Comparison of ENCODE assay signal across 24 cellular contexts in the genomic region with DNA sequence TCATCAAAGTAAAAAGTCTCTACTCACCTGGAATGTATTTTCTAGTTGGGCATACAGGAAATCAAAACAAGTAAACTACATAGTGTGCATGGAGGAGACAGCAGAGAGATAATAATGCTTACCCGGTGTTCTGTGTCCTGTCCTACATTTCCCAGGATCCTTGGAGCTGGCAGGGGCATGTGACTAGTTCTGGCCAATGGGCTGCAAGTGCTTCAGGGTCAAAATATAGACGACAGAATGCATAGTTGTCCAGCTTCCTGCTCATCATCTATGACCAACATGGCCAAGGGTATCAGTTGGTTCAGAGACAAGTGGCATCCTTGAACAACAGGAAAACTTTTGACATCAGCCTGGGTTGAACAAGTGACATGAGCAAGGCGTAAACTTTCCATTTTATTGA. TPM values are rescaled to one million over a fixed set of nuclear protein-coding genes. Genes with fewer than 3 reads are reported as not detected.
DNase-seq lines count a peak whose midpoint lies in the region; ATAC-seq, FAIRE-seq and TF ChIP-seq lines count a peak whose summit lies in the region.
"Had no signal": no experiment of that assay in that cellular context is flagged by ENCODE, and none has a peak within 500 bp of the region (broad histone marks: within the 10 kb centered on the region; RNA-seq: fewer than 3 reads in every experiment).

No MANE protein-coding gene starts in this region.

- CTCF ChIA-PET in activated CD4-positive, alpha-beta T cell treated with anti-CD3 and anti-CD28 coated beads for 36 hours (lab: Charles Lee) = interaction anchor here (0.7 kb wide), 1 partner anchor 10 kb away, joined by 3 read pairs; no protein-coding TSS in a partner anchor
- CTCF ChIA-PET in activated CD4-positive, alpha-beta T cell treated with anti-CD3 and anti-CD28 coated beads, Interleukin-2, amount 10 ng/mL, durations not matched to agents 7 days and 5 days (lab: Charles Lee) = no interaction called here
- CTCF ChIA-PET in HepG2 (lab: Yijun Ruan, JAX; ENCODE audit: low intra/inter-chr PET ratio, low total read pairs) = no interaction called here

- H3K4me1 ChIP-seq in HepG2 (ENCODE audit: insufficient read depth, low read length) (no peaks in the 10 kb centered on the region), right lobe of liver (no peaks in the 10 kb centered on the region)
- H3K4me1 ChIP-seq: BE2C had no signal

- TF ChIP-seq EP300 in HepG2 (IDR thresholded peaks at IDR 0.05; ENCODE audit: low read depth in 2 of 2, low read length in 2 of 2) (no peak), HepG2 (CRISPR knock-in tag; IDR thresholded peaks at IDR 0.05; ENCODE audit: borderline replicate concordance) (no peak)

- H3K4me3 Mint-ChIP-seq in activated CD4-positive, alpha-beta T cell treated with anti-CD3 and anti-CD28 coated beads for 36 hours = no peak overlapping the region
- no peak overlapping the region for H3K4me3 Mint-ChIP-seq in activated CD4-positive, alpha-beta T cell treated with anti-CD3 and anti-CD28 coated beads, Interleukin-2, amount 10 ng/mL, durations not matched to agents 7 days and 5 days
- H3K4me3 Mint-ChIP-seq in immature natural killer cell = peak overlapping the region in 1 of 5 donors; percentile 62
- H3K4me3 Mint-ChIP-seq: CD14-positive monocyte had no signal

- DNase-seq in activated CD4-positive, alpha-beta T cell treated with anti-CD3 and anti-CD28 coated beads for 36 hours = no peak
- no peak for DNase-seq in activated CD4-positive, alpha-beta T cell treated with anti-CD3 and anti-CD28 coated beads, Interleukin-2, amount 10 ng/mL, durations not matched to agents 7 days and 5 days
- no peak for DNase-seq in HepG2 (ENCODE audit: low spot score)
- DNase-seq in right lobe of liver = no peak
- DNase-seq in immature natural killer cell = no peak
- no peak for DNase-seq in head of caudate nucleus
- DNase-seq in H7 = no peak
- DNase-seq: BE2C; Karpas-422; NCI-H1092; NCI-H1436; NCI-H187 treated with DMSO at 0.1 percent for 48 hours; NCI-H2107; NCI-H446; NCI-H524 treated with DMSO at 0.1 percent for 48 hours; NCI-H82; NK-92 treated with Interleukin-12 subunit alpha and Interleukin-12 subunit beta, amount 100 ng/mL, for 24 hours; PC-3 had no signal

- TF ChIP-seq RAD21 in HepG2 (CRISPR knock-in tag; IDR thresholded peaks at IDR 0.05) = no peak

- H3K27me3 Mint-ChIP-seq in activated CD4-positive, alpha-beta T cell treated with anti-CD3 and anti-CD28 coated beads for 36 hours = no peaks in the 10 kb centered on the region
- H3K27me3 Mint-ChIP-seq in activated CD4-positive, alpha-beta T cell treated with anti-CD3 and anti-CD28 coated beads, Interleukin-2, amount 10 ng/mL, durations not matched to agents 7 days and 5 days = no peaks in the 10 kb centered on the region
- H3K27me3 Mint-ChIP-seq in immature natural killer cell (ENCODE audit: low read depth in 3 of 3) = no peaks in the 10 kb centered on the region
- H3K27me3 Mint-ChIP-seq: IgD-negative memory B cell had no signal

- H2AFZ ChIP-seq in HepG2 (ENCODE audit: low read length) = no peak overlapping the region

- no peak overlapping the region for H3K9ac ChIP-seq in HepG2 (ENCODE audit: insufficient read depth, low read depth, low read length)

- in situ Hi-C loops in HepG2 (cut with HindIII; ENCODE audit: extremely low pct_ligation_motif_present, low pct_unique_long_range_greater_than_20kb) = loop anchor here (25.0 kb wide), 1 partner anchor 639 kb away; no protein-coding TSS in a partner anchor

- peaks cover 48% of the 10 kb centered on the region for H3K9me3 Mint-ChIP-seq in activated CD4-positive, alpha-beta T cell treated with anti-CD3 and anti-CD28 coated beads for 36 hours (ENCODE audit: low read depth)
- H3K9me3 Mint-ChIP-seq in activated CD4-positive, alpha-beta T cell treated with anti-CD3 and anti-CD28 coated beads, Interleukin-2, amount 10 ng/mL, durations not matched to agents 7 days and 5 days = peaks cover 66% of the 10 kb centered on the region
- H3K9me3 Mint-ChIP-seq in immature natural killer cell = peaks cover 6 to 15% (median 9%) of the 10 kb centered on the region in 6 donors

- WGBS in HepG2 (ENCODE audit: low lambda C conversion rate) = 93% methylated on average over 3 of the region's 3 CpGs
- WGBS in right lobe of liver (ENCODE audit: insufficient coverage, low coverage, low lambda C conversion rate, missing lambda C conversion rate) = 88% methylated on average over 2 of the region's 3 CpGs

- ATAC-seq in activated CD4-positive, alpha-beta T cell treated with anti-CD3 and anti-CD28 coated beads for 36 hours = no peak
- no peak for ATAC-seq in HepG2
- no peak for ATAC-seq in right lobe of liver
- ATAC-seq in GM21423 (IDR thresholded peaks at IDR 0.05; ENCODE audit: unreplicated experiment) = no peak
- ATAC-seq: PC-3 had no signal

- H3K9me3 ChIP-seq in HepG2 (ENCODE audit: low read length) (peaks cover 53% of the 10 kb centered on the region), right lobe of liver (peaks cover 3 to 9% (median 4%) of the 10 kb centered on the region in 4 donors)

- POLR2A ChIA-PET in activated CD4-positive, alpha-beta T cell treated with anti-CD3 and anti-CD28 coated beads for 36 hours (lab: Charles Lee) = no interaction called here
- POLR2A ChIA-PET in activated CD4-positive, alpha-beta T cell treated with anti-CD3 and anti-CD28 coated beads, Interleukin-2, amount 10 ng/mL, durations not matched to agents 7 days and 5 days (lab: Charles Lee) = no interaction called here
- POLR2A ChIA-PET in HepG2 (lab: Yijun Ruan, JAX) = no interaction called here

- BruUV-seq in HepG2 (replicated peaks; lab: Mats Ljungman, UMichigan) = no TSS peak

- H3K79me2 ChIP-seq in HepG2 (ENCODE audit: insufficient read depth, low read length) = peaks cover 92% of the 10 kb centered on the region

- no peak overlapping the region for H3K4me3 ChIP-seq in HepG2 (replicated peaks in 1 of 3; ENCODE audit: insufficient read depth in 1 of 3, low read depth in 2 of 3, low read length in 3 of 3)
- no peak overlapping the region for H3K4me3 ChIP-seq in right lobe of liver
- no peak overlapping the region for H3K4me3 ChIP-seq in H7 (ENCODE audit: insufficient read depth, low read depth, low read length)

- H3K4me2 ChIP-seq in HepG2 (ENCODE audit: low read depth, low read length) = no peak overlapping the region

- no peak overlapping the region for H3K27ac ChIP-seq in HepG2 (ENCODE audit: extremely low read length, insufficient read depth, low read length)
- H3K27ac ChIP-seq in right lobe of liver = no peak overlapping the region
- H3K27ac ChIP-seq: 22Rv1 had no signal

- peaks cover 12% of the 10 kb centered on the region; the same call in 1 of the 2 replicates for H4K20me1 ChIP-seq in HepG2 (ENCODE audit: insufficient read depth, low read length)

- H3K27me3 ChIP-seq in HepG2 (ENCODE audit: control insufficient read depth in 1 of 2, insufficient read depth in 2 of 2, low read length in 2 of 2) (no peaks in the 10 kb centered on the region), right lobe of liver (no peaks in the 10 kb centered on the region), H7 (ENCODE audit: control insufficient read depth, insufficient read depth, low read length) (no peaks in the 10 kb centered on the region)
- H3K27me3 ChIP-seq: BE2C had no signal

- TF ChIP-seq POLR2A in HepG2 (IDR thresholded peaks at IDR 0.05; ENCODE audit: insufficient read depth in 1 of 2, low read depth in 2 of 2, low read length in 2 of 2) = no peak
- no peak for TF ChIP-seq POLR2A in right lobe of liver (IDR thresholded peaks at IDR 0.05)

- no peak for TF ChIP-seq CTCF in HepG2 (CRISPR knock-in tag; IDR thresholded peaks at IDR 0.05)
- TF ChIP-seq CTCF in right lobe of liver (IDR thresholded peaks at IDR 0.05) = no peak

- no peak for FAIRE-seq in HepG2 (lab: Jason Lieb, UNC)
- FAIRE-seq: GM19239 had no signal

- intact Hi-C loops in activated CD4-positive, alpha-beta T cell treated with anti-CD3 and anti-CD28 coated beads for 36 hours (cut with DNase I, micrococcal nuclease) = no loop called here
- intact Hi-C loops in HepG2 (cut with micrococcal nuclease; ENCODE audit: unreplicated experiment) (no loop called here), right lobe of liver (cut with DNase I) (no loop called here), head of caudate nucleus (cut with DNase I) (no loop called here)

- H3K36me3 Mint-ChIP-seq in activated CD4-positive, alpha-beta T cell treated with anti-CD3 and anti-CD28 coated beads for 36 hours (ENCODE audit: low read depth) = peaks cover 95% of the 10 kb centered on the region
- H3K36me3 Mint-ChIP-seq in activated CD4-positive, alpha-beta T cell treated with anti-CD3 and anti-CD28 coated beads, Interleukin-2, amount 10 ng/mL, durations not matched to agents 7 days and 5 days (ENCODE audit: low read depth) = peaks cover 92% of the 10 kb centered on the region
- peaks cover 18 to 28% (median 19%) of the 10 kb centered on the region in 3 donors for H3K36me3 Mint-ChIP-seq in immature natural killer cell

- H3K36me3 ChIP-seq in HepG2 (replicated peaks in 1 of 2; ENCODE audit: control insufficient read depth in 1 of 2, insufficient read depth in 2 of 2, low read length in 2 of 2) (peaks cover 9 to 52% of the 10 kb centered on the region in 2 experiments), right lobe of liver (peaks cover 0 to 6% (median 0%) of the 10 kb centered on the region in 4 donors), H7 (replicated peaks; ENCODE audit: control insufficient read depth, insufficient read depth, low read length) (peaks cover 8% of the 10 kb centered on the region)

- H3K4me1 Mint-ChIP-seq in activated CD4-positive, alpha-beta T cell treated with anti-CD3 and anti-CD28 coated beads for 36 hours = peaks cover 56% of the 10 kb centered on the region
- peaks cover 13% of the 10 kb centered on the region for H3K4me1 Mint-ChIP-seq in activated CD4-positive, alpha-beta T cell treated with anti-CD3 and anti-CD28 coated beads, Interleukin-2, amount 10 ng/mL, durations not matched to agents 7 days and 5 days
- H3K4me1 Mint-ChIP-seq in immature natural killer cell = peaks cover 65 to 93% of the 10 kb centered on the region in 2 donors

- peak overlapping the region; percentile 11 for H3K27ac Mint-ChIP-seq in activated CD4-positive, alpha-beta T cell treated with anti-CD3 and anti-CD28 coated beads for 36 hours
- no peak overlapping the region for H3K27ac Mint-ChIP-seq in activated CD4-positive, alpha-beta T cell treated with anti-CD3 and anti-CD28 coated beads, Interleukin-2, amount 10 ng/mL, durations not matched to agents 7 days and 5 days
- H3K27ac Mint-ChIP-seq in immature natural killer cell = peak overlapping the region in 5 of 6 donors; percentile 14 to 86 (median 55)
- H3K27ac Mint-ChIP-seq: CD14-positive monocyte, IgD-negative memory B cell had no signal

RNA-seq across cellular contexts. Expression of a gene that starts 8.5 kb away (rescaled TPM):
- 10 to 100 TPM; 39.0 to 39.8 TPM for total RNA-seq in activated CD4-positive, alpha-beta T cell treated with anti-CD3 and anti-CD28 coated beads for 36 hours
- total RNA-seq in activated CD4-positive, alpha-beta T cell treated with anti-CD3 and anti-CD28 coated beads, Interleukin-2, amount 10 ng/mL, durations not matched to agents 7 days and 5 days = 10 to 100 TPM; 40.2 to 42.0 TPM
- total RNA-seq in HepG2 (2016; rRNA removed; fragmentation: Illumina TruSeq; extraction: Trizol) (27.9 and 31.0 TPM in 2 replicates), right lobe of liver (10 to 100 TPM in 5 of 6 experiments, 1 to 10 TPM in 1; 7.6 to 17.9 (median 12.1) TPM)
- total RNA-seq in HepG2 (2016; cell fraction: cytosol; rRNA removed; fragmentation: Illumina TruSeq; extraction: Trizol; ENCODE audit: low read depth) = 8.4 and 9.5 TPM in 2 replicates
- 26.3 and 29.8 TPM in 2 replicates for total RNA-seq in HepG2 (2016; cell fraction: insoluble cytoplasmic fraction; rRNA removed; fragmentation: Illumina TruSeq; extraction: Trizol)
- 18.1 and 18.4 TPM in 2 replicates for total RNA-seq in HepG2 (2016; cell fraction: membrane; rRNA removed; fragmentation: Illumina TruSeq; extraction: Trizol)
- 21.8 and 34.2 TPM in 2 replicates for total RNA-seq in HepG2 (2016; cell fraction: nucleus; rRNA removed; fragmentation: Illumina TruSeq; extraction: Trizol)
- polyA plus RNA-seq in HepG2 (2011; rRNA removed) (14.0 and 15.2 TPM in 2 replicates), immature natural killer cell (10 to 100 TPM; 20.3 to 40.4 (median 21.5) TPM)
- 9.8 and 10.3 TPM in 2 replicates for polyA plus RNA-seq in HepG2 (2011; cell fraction: cytosol; rRNA removed)
- 41.2 and 44.1 TPM in 2 replicates for polyA plus RNA-seq in HepG2 (2011; cell fraction: nucleus; rRNA removed)
- polyA plus RNA-seq in HepG2 (2012) = 16.6 and 18.0 TPM in 2 replicates
- polyA plus RNA-seq in HepG2 (2016; cell fraction: cytosol; fragmentation: Illumina TruSeq; extraction: Trizol; ENCODE audit: low read depth) = 5.1 and 5.3 TPM in 2 replicates
- polyA plus RNA-seq in HepG2 (2016; cell fraction: insoluble cytoplasmic fraction; fragmentation: Illumina TruSeq; extraction: Trizol; ENCODE audit: low read depth) = 21.1 and 24.9 TPM in 2 replicates
- polyA plus RNA-seq in HepG2 (2016; cell fraction: membrane; fragmentation: Illumina TruSeq; extraction: Trizol; ENCODE audit: low read depth) = 11.4 TPM in 2 replicates
- 48.9 and 50.5 TPM in 2 replicates for polyA plus RNA-seq in HepG2 (2016; cell fraction: nucleus; fragmentation: Illumina TruSeq; extraction: Trizol; ENCODE audit: insufficient read depth, low read depth)
- polyA minus RNA-seq in HepG2 (2011; rRNA and poly(A)+ RNA removed; ENCODE audit: low replicate concordance) = 11.0 and 14.6 TPM in 2 replicates
- 8.3 and 10.8 TPM in 2 replicates for polyA minus RNA-seq in HepG2 (2011; cell fraction: cytosol; rRNA and poly(A)+ RNA removed)
- polyA minus RNA-seq in HepG2 (2011; cell fraction: nucleus; rRNA and poly(A)+ RNA removed) = 24.4 and 27.9 TPM in 2 replicates
- 19.9 and 26.0 TPM in 2 replicates for total RNA-seq in H7 (2014; rRNA removed; shearing (Covaris generic))

RNA-seq across cellular contexts. Expression of a gene that starts 21.9 kb away (rescaled TPM):
- total RNA-seq in activated CD4-positive, alpha-beta T cell treated with anti-CD3 and anti-CD28 coated beads for 36 hours = not detected
- total RNA-seq in activated CD4-positive, alpha-beta T cell treated with anti-CD3 and anti-CD28 coated beads, Interleukin-2, amount 10 ng/mL, durations not matched to agents 7 days and 5 days = not detected
- total RNA-seq in HepG2 (2016; rRNA removed; fragmentation: Illumina TruSeq; extraction: Trizol) = not detected in 2 replicates
- not detected in 2 replicates for total RNA-seq in HepG2 (2016; cell fraction: cytosol; rRNA removed; fragmentation: Illumina TruSeq; extraction: Trizol; ENCODE audit: low read depth)
- not detected in 2 replicates for total RNA-seq in HepG2 (2016; cell fraction: insoluble cytoplasmic fraction; rRNA removed; fragmentation: Illumina TruSeq; extraction: Trizol)
- not detected in 2 replicates for total RNA-seq in HepG2 (2016; cell fraction: membrane; rRNA removed; fragmentation: Illumina TruSeq; extraction: Trizol)
- total RNA-seq in HepG2 (2016; cell fraction: nucleus; rRNA removed; fragmentation: Illumina TruSeq; extraction: Trizol) = not detected in 2 replicates
- polyA plus RNA-seq in HepG2 (2011; rRNA removed) = not detected in 2 replicates
- polyA plus RNA-seq in HepG2 (2011; cell fraction: cytosol; rRNA removed) = not detected in 2 replicates
- not detected in 2 replicates for polyA plus RNA-seq in HepG2 (2011; cell fraction: nucleus; rRNA removed)
- not detected in 2 replicates for polyA plus RNA-seq in HepG2 (2012)
- polyA plus RNA-seq in HepG2 (2016; cell fraction: cytosol; fragmentation: Illumina TruSeq; extraction: Trizol; ENCODE audit: low read depth) = not detected in 2 replicates
- polyA plus RNA-seq in HepG2 (2016; cell fraction: insoluble cytoplasmic fraction; fragmentation: Illumina TruSeq; extraction: Trizol; ENCODE audit: low read depth) = not detected in 2 replicates
- polyA plus RNA-seq in HepG2 (2016; cell fraction: membrane; fragmentation: Illumina TruSeq; extraction: Trizol; ENCODE audit: low read depth) = not detected in 2 replicates
- polyA plus RNA-seq in HepG2 (2016; cell fraction: nucleus; fragmentation: Illumina TruSeq; extraction: Trizol; ENCODE audit: insufficient read depth, low read depth) = not detected in 2 replicates
- polyA minus RNA-seq in HepG2 (2011; rRNA and poly(A)+ RNA removed; ENCODE audit: low replicate concordance) = 0.22 TPM in 1 of 2 replicates, not detected in the other
- not detected in 2 replicates for polyA minus RNA-seq in HepG2 (2011; cell fraction: cytosol; rRNA and poly(A)+ RNA removed)
- not detected in 2 replicates for polyA minus RNA-seq in HepG2 (2011; cell fraction: nucleus; rRNA and poly(A)+ RNA removed)
- not detected for total RNA-seq in right lobe of liver
- not detected for polyA plus RNA-seq in immature natural killer cell
- not detected in 2 replicates for total RNA-seq in H7 (2014; rRNA removed; shearing (Covaris generic))
- total RNA-seq: H4, PC-3 had no signal
- polyA plus RNA-seq: CD14-positive monocyte, IgD-negative memory B cell had no signal

RNA-seq across cellular contexts. Expression of a gene that starts 30.1 kb away (rescaled TPM):
- total RNA-seq in activated CD4-positive, alpha-beta T cell treated with anti-CD3 and anti-CD28 coated beads for 36 hours = under 1 TPM; 0.05 to 0.09 TPM
- total RNA-seq in activated CD4-positive, alpha-beta T cell treated with anti-CD3 and anti-CD28 coated beads, Interleukin-2, amount 10 ng/mL, durations not matched to agents 7 days and 5 days = not detected
- total RNA-seq in HepG2 (2016; rRNA removed; fragmentation: Illumina TruSeq; extraction: Trizol) (not detected in 2 replicates), right lobe of liver (under 1 TPM in 1 of 6 experiments, not detected in 5; 0.09 TPM)
- not detected in 2 replicates for total RNA-seq in HepG2 (2016; cell fraction: cytosol; rRNA removed; fragmentation: Illumina TruSeq; extraction: Trizol; ENCODE audit: low read depth)
- not detected in 2 replicates for total RNA-seq in HepG2 (2016; cell fraction: insoluble cytoplasmic fraction; rRNA removed; fragmentation: Illumina TruSeq; extraction: Trizol)
- not detected in 2 replicates for total RNA-seq in HepG2 (2016; cell fraction: membrane; rRNA removed; fragmentation: Illumina TruSeq; extraction: Trizol)
- total RNA-seq in HepG2 (2016; cell fraction: nucleus; rRNA removed; fragmentation: Illumina TruSeq; extraction: Trizol) = not detected in 2 replicates
- polyA plus RNA-seq in HepG2 (2011; rRNA removed) (0.01 and 0.07 TPM in 2 replicates), immature natural killer cell (not detected)
- polyA plus RNA-seq in HepG2 (2011; cell fraction: cytosol; rRNA removed) = 0.01 and 0.03 TPM in 2 replicates
- 0.05 TPM in 2 replicates for polyA plus RNA-seq in HepG2 (2011; cell fraction: nucleus; rRNA removed)
- not detected in 2 replicates for polyA plus RNA-seq in HepG2 (2012)
- not detected in 2 replicates for polyA plus RNA-seq in HepG2 (2016; cell fraction: cytosol; fragmentation: Illumina TruSeq; extraction: Trizol; ENCODE audit: low read depth)
- polyA plus RNA-seq in HepG2 (2016; cell fraction: insoluble cytoplasmic fraction; fragmentation: Illumina TruSeq; extraction: Trizol; ENCODE audit: low read depth) = not detected in 2 replicates
- not detected in 2 replicates for polyA plus RNA-seq in HepG2 (2016; cell fraction: membrane; fragmentation: Illumina TruSeq; extraction: Trizol; ENCODE audit: low read depth)
- polyA plus RNA-seq in HepG2 (2016; cell fraction: nucleus; fragmentation: Illumina TruSeq; extraction: Trizol; ENCODE audit: insufficient read depth, low read depth) = not detected in 2 replicates
- 0.12 and 0.18 TPM in 2 replicates for polyA minus RNA-seq in HepG2 (2011; rRNA and poly(A)+ RNA removed; ENCODE audit: low replicate concordance)
- polyA minus RNA-seq in HepG2 (2011; cell fraction: cytosol; rRNA and poly(A)+ RNA removed) = not detected in 2 replicates
- not detected in 2 replicates for polyA minus RNA-seq in HepG2 (2011; cell fraction: nucleus; rRNA and poly(A)+ RNA removed)
- total RNA-seq in H7 (2014; rRNA removed; shearing (Covaris generic)) = not detected in 2 replicates
- total RNA-seq: H4 had no signal
- polyA plus RNA-seq: CD14-positive monocyte had no signal

RNA-seq across cellular contexts. Expression of a gene that starts 33.1 kb away (rescaled TPM):
- not detected for total RNA-seq in activated CD4-positive, alpha-beta T cell treated with anti-CD3 and anti-CD28 coated beads for 36 hours
- total RNA-seq in activated CD4-positive, alpha-beta T cell treated with anti-CD3 and anti-CD28 coated beads, Interleukin-2, amount 10 ng/mL, durations not matched to agents 7 days and 5 days = not detected
- total RNA-seq in HepG2 (2016; rRNA removed; fragmentation: Illumina TruSeq; extraction: Trizol) (not detected in 2 replicates), right lobe of liver (not detected)
- total RNA-seq in HepG2 (2016; cell fraction: cytosol; rRNA removed; fragmentation: Illumina TruSeq; extraction: Trizol; ENCODE audit: low read depth) = not detected in 2 replicates
- total RNA-seq in HepG2 (2016; cell fraction: insoluble cytoplasmic fraction; rRNA removed; fragmentation: Illumina TruSeq; extraction: Trizol) = not detected in 2 replicates
- total RNA-seq in HepG2 (2016; cell fraction: membrane; rRNA removed; fragmentation: Illumina TruSeq; extraction: Trizol) = not detected in 2 replicates
- not detected in 2 replicates for total RNA-seq in HepG2 (2016; cell fraction: nucleus; rRNA removed; fragmentation: Illumina TruSeq; extraction: Trizol)
- polyA plus RNA-seq in HepG2 (2011; rRNA removed) (not detected in 2 replicates), immature natural killer cell (not detected)
- not detected in 2 replicates for polyA plus RNA-seq in HepG2 (2011; cell fraction: cytosol; rRNA removed)
- not detected in 2 replicates for polyA plus RNA-seq in HepG2 (2011; cell fraction: nucleus; rRNA removed)
- not detected in 2 replicates for polyA plus RNA-seq in HepG2 (2012)
- polyA plus RNA-seq in HepG2 (2016; cell fraction: cytosol; fragmentation: Illumina TruSeq; extraction: Trizol; ENCODE audit: low read depth) = not detected in 2 replicates
- not detected in 2 replicates for polyA plus RNA-seq in HepG2 (2016; cell fraction: insoluble cytoplasmic fraction; fragmentation: Illumina TruSeq; extraction: Trizol; ENCODE audit: low read depth)
- polyA plus RNA-seq in HepG2 (2016; cell fraction: membrane; fragmentation: Illumina TruSeq; extraction: Trizol; ENCODE audit: low read depth) = not detected in 2 replicates
- not detected in 2 replicates for polyA plus RNA-seq in HepG2 (2016; cell fraction: nucleus; fragmentation: Illumina TruSeq; extraction: Trizol; ENCODE audit: insufficient read depth, low read depth)
- not detected in 2 replicates for polyA minus RNA-seq in HepG2 (2011; rRNA and poly(A)+ RNA removed; ENCODE audit: low replicate concordance)
- not detected in 2 replicates for polyA minus RNA-seq in HepG2 (2011; cell fraction: cytosol; rRNA and poly(A)+ RNA removed)
- polyA minus RNA-seq in HepG2 (2011; cell fraction: nucleus; rRNA and poly(A)+ RNA removed) = not detected in 2 replicates
- total RNA-seq in H7 (2014; rRNA removed; shearing (Covaris generic)) = not detected in 2 replicates
- total RNA-seq: H4, PC-3 had no signal
- polyA plus RNA-seq: CD14-positive monocyte, IgD-negative memory B cell had no signal

RNA-seq across cellular contexts. Expression of a gene that starts 41.4 kb away (rescaled TPM):
- not detected for total RNA-seq in activated CD4-positive, alpha-beta T cell treated with anti-CD3 and anti-CD28 coated beads for 36 hours
- total RNA-seq in activated CD4-positive, alpha-beta T cell treated with anti-CD3 and anti-CD28 coated beads, Interleukin-2, amount 10 ng/mL, durations not matched to agents 7 days and 5 days = not detected
- total RNA-seq in HepG2 (2016; rRNA removed; fragmentation: Illumina TruSeq; extraction: Trizol) (not detected in 2 replicates), right lobe of liver (not detected)
- total RNA-seq in HepG2 (2016; cell fraction: cytosol; rRNA removed; fragmentation: Illumina TruSeq; extraction: Trizol; ENCODE audit: low read depth) = not detected in 2 replicates
- total RNA-seq in HepG2 (2016; cell fraction: insoluble cytoplasmic fraction; rRNA removed; fragmentation: Illumina TruSeq; extraction: Trizol) = not detected in 2 replicates
- total RNA-seq in HepG2 (2016; cell fraction: membrane; rRNA removed; fragmentation: Illumina TruSeq; extraction: Trizol) = not detected in 2 replicates
- total RNA-seq in HepG2 (2016; cell fraction: nucleus; rRNA removed; fragmentation: Illumina TruSeq; extraction: Trizol) = not detected in 2 replicates
- polyA plus RNA-seq in HepG2 (2011; rRNA removed) (not detected in 2 replicates), immature natural killer cell (not detected)
- polyA plus RNA-seq in HepG2 (2011; cell fraction: cytosol; rRNA removed) = not detected in 2 replicates
- not detected in 2 replicates for polyA plus RNA-seq in HepG2 (2011; cell fraction: nucleus; rRNA removed)
- not detected in 2 replicates for polyA plus RNA-seq in HepG2 (2012)
- polyA plus RNA-seq in HepG2 (2016; cell fraction: cytosol; fragmentation: Illumina TruSeq; extraction: Trizol; ENCODE audit: low read depth) = not detected in 2 replicates
- polyA plus RNA-seq in HepG2 (2016; cell fraction: insoluble cytoplasmic fraction; fragmentation: Illumina TruSeq; extraction: Trizol; ENCODE audit: low read depth) = not detected in 2 replicates
- polyA plus RNA-seq in HepG2 (2016; cell fraction: membrane; fragmentation: Illumina TruSeq; extraction: Trizol; ENCODE audit: low read depth) = not detected in 2 replicates
- not detected in 2 replicates for polyA plus RNA-seq in HepG2 (2016; cell fraction: nucleus; fragmentation: Illumina TruSeq; extraction: Trizol; ENCODE audit: insufficient read depth, low read depth)
- not detected in 2 replicates for polyA minus RNA-seq in HepG2 (2011; rRNA and poly(A)+ RNA removed; ENCODE audit: low replicate concordance)
- polyA minus RNA-seq in HepG2 (2011; cell fraction: cytosol; rRNA and poly(A)+ RNA removed) = not detected in 2 replicates
- not detected in 2 replicates for polyA minus RNA-seq in HepG2 (2011; cell fraction: nucleus; rRNA and poly(A)+ RNA removed)
- total RNA-seq in H7 (2014; rRNA removed; shearing (Covaris generic)) = not detected in 2 replicates
- total RNA-seq: H4, PC-3 had no signal
- polyA plus RNA-seq: CD14-positive monocyte, IgD-negative memory B cell had no signal
